Comparison of ENCODE assay signal across 20 cellular contexts in genomic region chr9:128242124-128242523, GRCh38. TPM values are rescaled to one million over a fixed set of nuclear protein-coding genes. Genes with fewer than 3 reads are reported as not detected.
A peak's percentile ranks its signal among the peaks of the same experiment; 100 is the strongest.
DNase-seq lines count a peak whose midpoint lies in the region; ATAC-seq, FAIRE-seq and TF ChIP-seq lines count a peak whose summit lies in the region.
"Had no signal": no experiment of that assay in that cellular context is flagged by ENCODE, and none has a peak within 500 bp of the region (broad histone marks: within the 10 kb centered on the region; RNA-seq: fewer than 3 reads in every experiment).

No MANE protein-coding gene starts in this region.

- peaks cover 26% of the 10 kb centered on the region for H3K4me1 Mint-ChIP-seq in mesothelial cell of epicardium

- H3K27ac ChIP-seq in A549 (no peak overlapping the region), angular gyrus (ENCODE audit: low read depth, low read length) (peak overlapping the region; percentile 40), skin epidermis (peak overlapping the region in 18 of 21 experiments; percentile 4 to 92 (median 77)), WERI-Rb-1 (no peak overlapping the region)

- H3K27ac Mint-ChIP-seq in mesothelial cell of epicardium: peak overlapping the region; percentile 61
- H3K27ac Mint-ChIP-seq: HFFc6 had no signal

- H3K27me3 Mint-ChIP-seq in mesothelial cell of epicardium (ENCODE audit: low read depth): no peaks in the 10 kb centered on the region

- no peaks in the 10 kb centered on the region for H3K9me3 Mint-ChIP-seq in mesothelial cell of epicardium
- H3K9me3 Mint-ChIP-seq: HFFc6 had no signal

- TF ChIP-seq CTCF in A549 (IDR thresholded peaks at IDR 0.05): no peak
- no peak for TF ChIP-seq CTCF in mesothelial cell of epicardium (IDR thresholded peaks at IDR 0.05; ENCODE audit: unreplicated experiment)
- no peak for TF ChIP-seq CTCF in WERI-Rb-1 (IDR thresholded peaks at IDR 0.05; ENCODE audit: low read depth, low read length)

- no peaks in the 10 kb centered on the region for H3K27me3 ChIP-seq in WERI-Rb-1 (ENCODE audit: insufficient read depth, low read depth, severe bottlenecking)

- H3K4me2 ChIP-seq in A549: no peak overlapping the region

- no peak for DNase-seq in A549 (ENCODE audit: low read depth in 1 of 2, low spot score in 1 of 2)
- DNase-seq in mesothelial cell of epicardium (ENCODE audit: low spot score in 2 of 2, unreplicated experiment in 2 of 2): no peak
- no peak for DNase-seq in iPS-NIHi11 (ENCODE audit: low spot score)
- no peak for DNase-seq in WERI-Rb-1
- DNase-seq: ACHN, AML-193, COR-L47, GF-D8, GOT3, HFFc6, Karpas-422, MM.1S, NCI-H1092 treated with DMSO at 0.1 percent for 48 hours, NCI-H524 treated with DMSO at 0.1 percent for 48 hours had no signal

- H3K36me3 Mint-ChIP-seq in mesothelial cell of epicardium: peaks cover 9% of the 10 kb centered on the region

- no peaks in the 10 kb centered on the region for H3K4me1 ChIP-seq in A549

- 90% methylated on average over 4 of the region's 4 CpGs for WGBS in A549 (ENCODE audit: missing lambda C conversion rate)

- no peak for FAIRE-seq in A549 (lab: Jason Lieb, UNC)
- FAIRE-seq: GM12891, GM18507 had no signal

- CTCF ChIA-PET in A549 (lab: Yijun Ruan, JAX): interaction anchor here (1.4 to 3.0 kb wide), 3 partner anchors 14 to 18 kb away, joined by 3 to 22 read pairs (median 4); no protein-coding TSS in a partner anchor

- no peak for TF ChIP-seq RAD21 in A549 (conservative IDR thresholded peaks at IDR 0.05 in 1 of 2, IDR thresholded peaks at IDR 0.05 in 1 of 2)

- no peak for TF ChIP-seq EP300 in A549 (IDR thresholded peaks at IDR 0.05)

- POLR2A ChIA-PET in A549 (lab: Yijun Ruan, JAX): no interaction called here

- H3K36me3 ChIP-seq in WERI-Rb-1: peaks cover 80% of the 10 kb centered on the region

- ATAC-seq in A549 (no peak), GM18870 (IDR thresholded peaks at IDR 0.05; ENCODE audit: unreplicated experiment) (no peak), HG03432 (IDR thresholded peaks at IDR 0.05; ENCODE audit: unreplicated experiment) (no peak)

- no peak for TF ChIP-seq POLR2A in A549 (IDR thresholded peaks at IDR 0.05; ENCODE audit: low read length)

- no peak overlapping the region for H3K4me3 Mint-ChIP-seq in mesothelial cell of epicardium
- H3K4me3 Mint-ChIP-seq: HFFc6 had no signal

- no peaks in the 10 kb centered on the region for H3K9me3 ChIP-seq in A549
- H3K9me3 ChIP-seq in WERI-Rb-1 (ENCODE audit: severe bottlenecking): no peaks in the 10 kb centered on the region

- no peak overlapping the region for H3K4me3 ChIP-seq in A549
- H3K4me3 ChIP-seq in skin epidermis: no peak overlapping the region
- H3K4me3 ChIP-seq in WERI-Rb-1 (ENCODE audit: low read depth, low read length): no peak overlapping the region

TF ChIP-seq in A549, 52 proteins besides CTCF, POLR2A, EP300 and RAD21:
- no peak for TF ChIP-seq NPAS2 (CRISPR knock-in tag; IDR thresholded peaks at IDR 0.05; ENCODE audit: borderline replicate concordance)
- TF ChIP-seq MAFK (IDR thresholded peaks at IDR 0.05; ENCODE audit: partially characterized antibody): peak; percentile 7

RNA-seq across cellular contexts. Expression of gene GOLGA2, which starts 33.7 kb away (rescaled TPM):
- polyA plus RNA-seq in A549 (2011; rRNA removed): 55.3 and 61.9 TPM in 2 replicates
- 34.1 and 39.2 TPM in 2 replicates for polyA plus RNA-seq in A549 (2012; cell fraction: cytosol; rRNA removed)
- 46.7 and 55.5 TPM in 2 replicates for polyA plus RNA-seq in A549 (2012; cell fraction: nucleus; rRNA removed)
- polyA plus RNA-seq in A549 (2017; fragmentation: RNase III; extraction: RNeasy Plus Mini Kit Qiagen cat#74134 plus additional on column Dnase treatment): 53.9 to 63.2 TPM (median 60.1 TPM) in 3 replicates
- 41.6 and 46.1 TPM in 2 replicates for polyA minus RNA-seq in A549 (2011; rRNA and poly(A)+ RNA removed)
- 177 to 195 TPM (median 186 TPM) in 3 replicates for total RNA-seq in mesothelial cell of epicardium

RNA-seq across cellular contexts. Expression of gene SWI5, which starts 34.0 kb away (rescaled TPM):
- polyA plus RNA-seq in A549 (2011; rRNA removed) (66.8 and 67.6 TPM in 2 replicates), A549 (2017; fragmentation: RNase III; extraction: RNeasy Plus Mini Kit Qiagen cat#74134 plus additional on column Dnase treatment) (45.3 to 49.3 TPM (median 45.6 TPM) in 3 replicates)
- 73.1 and 83.9 TPM in 2 replicates for polyA plus RNA-seq in A549 (2012; cell fraction: cytosol; rRNA removed)
- 31.2 and 35.8 TPM in 2 replicates for polyA plus RNA-seq in A549 (2012; cell fraction: nucleus; rRNA removed)
- 20.0 and 30.6 TPM in 2 replicates for polyA minus RNA-seq in A549 (2011; rRNA and poly(A)+ RNA removed)
- 24.1 to 26.0 TPM (median 24.3 TPM) in 3 replicates for total RNA-seq in mesothelial cell of epicardium

RNA-seq across cellular contexts. Expression of gene DNM1, which starts 38.9 kb away (rescaled TPM):
- polyA plus RNA-seq in A549 (2011; rRNA removed) (60.2 and 70.7 TPM in 2 replicates), A549 (2017; fragmentation: RNase III; extraction: RNeasy Plus Mini Kit Qiagen cat#74134 plus additional on column Dnase treatment) (99.8 to 139 TPM (median 136 TPM) in 3 replicates)
- 65.9 and 77.9 TPM in 2 replicates for polyA plus RNA-seq in A549 (2012; cell fraction: cytosol; rRNA removed)
- polyA plus RNA-seq in A549 (2012; cell fraction: nucleus; rRNA removed): 394 and 431 TPM in 2 replicates
- 198 and 226 TPM in 2 replicates for polyA minus RNA-seq in A549 (2011; rRNA and poly(A)+ RNA removed)
- 86.8 to 98.6 TPM (median 89.2 TPM) in 3 replicates for total RNA-seq in mesothelial cell of epicardium

RNA-seq across cellular contexts. Expression of gene CIZ1, which starts 50.8 kb away (rescaled TPM):
- 39.2 and 50.3 TPM in 2 replicates for polyA plus RNA-seq in A549 (2011; rRNA removed)
- 40.3 and 49.3 TPM in 2 replicates for polyA plus RNA-seq in A549 (2012; cell fraction: cytosol; rRNA removed)
- polyA plus RNA-seq in A549 (2012; cell fraction: nucleus; rRNA removed): 87.4 and 112 TPM in 2 replicates
- 83.0 to 93.6 TPM (median 92.5 TPM) in 3 replicates for polyA plus RNA-seq in A549 (2017; fragmentation: RNase III; extraction: RNeasy Plus Mini Kit Qiagen cat#74134 plus additional on column Dnase treatment)
- 47.2 and 76.6 TPM in 2 replicates for polyA minus RNA-seq in A549 (2011; rRNA and poly(A)+ RNA removed)
- 152 to 157 TPM (median 155 TPM) in 3 replicates for total RNA-seq in mesothelial cell of epicardium

Comparison
In these comparisons a context has a peak if more than half of its experiments do, and no peak if none do; other contexts are left out.
1. H3K27ac ChIP-seq: peak in angular gyrus (single experiment) and skin epidermis (18 of 21); none in A549 (0 of 2) and WERI-Rb-1 (single experiment).